In genomic region chr12:124517260-124518050, GRCh38 we compare ENCODE assay signal across 8 cellular contexts. TPM values are rescaled to one million over a fixed set of nuclear protein-coding genes. Genes with fewer than 3 reads are reported as not detected.
DNase-seq lines count a peak whose midpoint lies in the region; ATAC-seq, FAIRE-seq and TF ChIP-seq lines count a peak whose summit lies in the region.

No MANE protein-coding gene starts in this region.

- 92% methylated on average over 22 of the region's 47 CpGs; no CpG with 5 or more reads in 1 of the 2 experiments for WGBS in H1 (ENCODE audit: extremely low coverage in 1 of 2, insufficient coverage in 1 of 2, insufficient read length in 1 of 2, insufficient replicate concordance in 2 of 2, low coverage in 1 of 2, low lambda C conversion rate in 2 of 2, missing lambda C conversion rate in 1 of 2), 2 experiments
- 3 to 4% methylated on average over 42 to 47 of the region's 47 CpGs for WGBS in aorta, 2 donors

- H3K79me2 ChIP-seq in H1 (ENCODE audit: control insufficient read depth in 1 of 2, insufficient read depth in 2 of 2, low read length in 2 of 2) = peaks cover 11 to 94% of the 10 kb centered on the region in 2 experiments

- no peak overlapping the region for H2AFZ ChIP-seq in H1 (ENCODE audit: low read length)

- intact Hi-C loops in mucosa of descending colon (cut with DNase I, micrococcal nuclease) (no loop called here), aorta (cut with DNase I) (loop anchor here (2.0 to 10.0 kb wide), 4 partner anchors 60 to 250 kb away; no protein-coding TSS in a partner anchor)

- no peak overlapping the region for H4K91ac ChIP-seq in H1 (replicated peaks; ENCODE audit: insufficient read length, low read length)

- TF ChIP-seq CTCF in H1 (IDR thresholded peaks at IDR 0.05; ENCODE audit: control extremely low read depth in 1 of 3, insufficient read depth in 1 of 3, low read depth in 1 of 3, low read length in 3 of 3) = no peak
- TF ChIP-seq CTCF in mucosa of descending colon (IDR thresholded peaks at IDR 0.05) = no peak

- CTCF ChIA-PET in H1 (lab: Charles Lee; ENCODE audit: partially characterized antibody) = interaction anchor here (0.6 to 3.1 kb wide), 7 partner anchors 8 to 371 kb away, joined by 3 to 10 read pairs (median 4); no protein-coding TSS in a partner anchor

- H2BK5ac ChIP-seq in H1 (ENCODE audit: low read depth, low read length) = 0 out of 2 replicates have a peak overlapping the region, but pooled peaks have one; percentile 44

- DNase-seq in DMS153 (lab: John Stamatoyannopoulos, UW) (peak; percentile 82), NCI-H510A treated with DMSO at 0.1 percent for 48 hours (lab: John Stamatoyannopoulos, UW) (peak; percentile 92), H1 (ENCODE audit: low read depth in 1 of 2, low spot score in 2 of 2) (no peak), mucosa of descending colon (peak; percentile 70 to 76 (median 71)), aorta (peak; percentile 87 to 93), dedifferentiated amniotic fluid mesenchymal stem cell (ENCODE audit: extremely low spot score) (no peak), amniotic stem cell (lab: John Stamatoyannopoulos, UW) (no peak), SIG-M5 (lab: John Stamatoyannopoulos, UW) (no peak)

- POLR2A ChIA-PET in H1 (lab: Charles Lee; ENCODE audit: partially characterized antibody) = interaction anchor here (0.6 kb wide), 1 partner anchor 22 kb away, joined by 3 read pairs; no protein-coding TSS in a partner anchor

- H2BK15ac ChIP-seq in H1 (ENCODE audit: low read length) = no peak overlapping the region

- no peak for TF ChIP-seq RAD21 in H1 (IDR thresholded peaks at IDR 0.05 in 1 of 2, conservative IDR thresholded peaks at IDR 0.05 in 1 of 2; ENCODE audit: low read depth in 2 of 2, low read length in 2 of 2)

- H3K56ac ChIP-seq in H1 (replicated peaks; ENCODE audit: insufficient read length, low read depth, low read length) = no peak overlapping the region

- no peaks in the 10 kb centered on the region for H3K27me3 ChIP-seq in H1 (replicated peaks in 1 of 4; ENCODE audit: control insufficient read depth in 3 of 4, extremely low read depth in 1 of 4, insufficient read depth in 3 of 4, low read length in 3 of 4)
- no peaks in the 10 kb centered on the region for H3K27me3 ChIP-seq in aorta (ENCODE audit: control insufficient read depth in 1 of 2, insufficient read depth in 2 of 2, low read length in 1 of 2)

- peaks cover 6% of the 10 kb centered on the region; the same call in 1 of the 2 replicates for H3K23me2 ChIP-seq in H1 (ENCODE audit: low read depth, low read length)

- peak overlapping the region; percentile 10; the same call in 1 of the 2 replicates for H2AK5ac ChIP-seq in H1 (ENCODE audit: low read depth, low read length)

- H3K27ac ChIP-seq in H1 (ENCODE audit: low read depth, low read length) = peak overlapping the region; percentile 54; the same call in 1 of the 2 replicates
- peak overlapping the region; percentile 74 to 98 for H3K27ac ChIP-seq in aorta (ENCODE audit: low read depth in 1 of 2, low read length in 2 of 2)

- H3K4me2 ChIP-seq in H1 (ENCODE audit: insufficient read depth in 1 of 2, low read depth in 2 of 2, low read length in 2 of 2) = no peak overlapping the region

- H2BK120ac ChIP-seq in H1 (replicated peaks; ENCODE audit: low read depth, low read length) = no peak overlapping the region

- H3K23ac ChIP-seq in H1 (ENCODE audit: insufficient read length) = no peak overlapping the region

- no peak overlapping the region; the same call in 1 of the 2 replicates for H4K8ac ChIP-seq in H1 (ENCODE audit: extremely low read depth, insufficient read depth, low read length)

- H3K4me3 ChIP-seq in H1 (ENCODE audit: extremely low read depth in 1 of 4, insufficient read depth in 2 of 4, low read depth in 3 of 4, low read length in 4 of 4) (no peak overlapping the region), mucosa of descending colon (no peak overlapping the region), aorta (ENCODE audit: low read length in 2 of 2) (peak overlapping the region in 1 of 2 donors; percentile 13)

- no peak overlapping the region for H2BK12ac ChIP-seq in H1 (ENCODE audit: low read depth, low read length)

- no peak overlapping the region for H2BK20ac ChIP-seq in H1 (ENCODE audit: low read length)

- no peak for TF ChIP-seq EP300 in H1 (IDR thresholded peaks at IDR 0.05; ENCODE audit: borderline replicate concordance in 1 of 2, low read depth in 2 of 2, low read length in 2 of 2)

- no peaks in the 10 kb centered on the region for H3K9me3 ChIP-seq in H1 (ENCODE audit: insufficient read depth in 2 of 2, low read depth in 1 of 2, low read length in 1 of 2)
- no peaks in the 10 kb centered on the region for H3K9me3 ChIP-seq in mucosa of descending colon
- H3K9me3 ChIP-seq in aorta (ENCODE audit: control insufficient read depth, low read length) = no peaks in the 10 kb centered on the region

- H3K4me1 ChIP-seq in H1 (replicated peaks in 1 of 4; ENCODE audit: control insufficient read depth in 3 of 4, insufficient read depth in 4 of 4, low read length in 3 of 4) (peaks cover 14 to 37% (median 30%) of the 10 kb centered on the region in 4 experiments), mucosa of descending colon (ENCODE audit: low read depth) (peaks cover 47% of the 10 kb centered on the region), aorta (ENCODE audit: control insufficient read depth in 1 of 2, insufficient read depth in 2 of 2, low read length in 2 of 2) (no peaks in the 10 kb centered on the region)

- H3K18ac ChIP-seq in H1 (ENCODE audit: extremely low read depth, low read length) = no peak overlapping the region; the same call in 1 of the 2 replicates

- no peak overlapping the region for H3K14ac ChIP-seq in H1 (ENCODE audit: insufficient read length)

- H4K20me1 ChIP-seq in H1 (replicated peaks in 1 of 2; ENCODE audit: control insufficient read depth in 1 of 2, insufficient read depth in 2 of 2, low read length in 2 of 2) = peaks cover 28 to 32% of the 10 kb centered on the region in 2 experiments

- no peak for FAIRE-seq in H1 (lab: Jason Lieb, UNC)

- no peak for TF ChIP-seq POLR2A in H1 (IDR thresholded peaks at IDR 0.05; ENCODE audit: control extremely low read depth in 1 of 2, low read depth in 2 of 2, low read length in 2 of 2)

- peak; percentile 3 for ATAC-seq in mucosa of descending colon
- peak; percentile 36 for ATAC-seq in aorta (ENCODE audit: low FRiP score)

- H3K4ac ChIP-seq in H1 (replicated peaks; ENCODE audit: insufficient read length, low read depth, low read length) = no peak overlapping the region

- no peak overlapping the region for H3K9ac ChIP-seq in H1 (replicated peaks in 1 of 4; ENCODE audit: extremely low read depth in 1 of 4, low read depth in 3 of 4, low read length in 3 of 4)

- peaks cover 24% of the 10 kb centered on the region for H3K79me1 ChIP-seq in H1 (ENCODE audit: low read depth, low read length)

- H4K5ac ChIP-seq in H1 (ENCODE audit: insufficient read length, low read depth, low read length) = no peak overlapping the region

- H3K36me3 ChIP-seq in H1 (ENCODE audit: control insufficient read depth in 2 of 4, insufficient read depth in 4 of 4, low read length in 3 of 4) (peaks cover 0 to 9% (median 0%) of the 10 kb centered on the region in 4 experiments; a peak in 2 of 8 replicates), mucosa of descending colon (ENCODE audit: low read depth) (no peaks in the 10 kb centered on the region), aorta (ENCODE audit: control insufficient read depth in 1 of 2, insufficient read depth in 2 of 2, low read length in 1 of 2) (no peaks in the 10 kb centered on the region)

TF ChIP-seq in H1, 55 proteins besides CTCF, POLR2A, EP300 and RAD21 (continues in another document):
- no peak for TF ChIP-seq SAP30 (IDR thresholded peaks at IDR 0.05; ENCODE audit: insufficient read depth, insufficient replicate concordance, low read length)
- no peak for TF ChIP-seq CHD2 (IDR thresholded peaks at IDR 0.05; ENCODE audit: low read length)
- no peak for TF ChIP-seq ZNF274 (IDR thresholded peaks at IDR 0.05; ENCODE audit: borderline replicate concordance, extremely low read depth, low read length)
- no peak for TF ChIP-seq POLR2AphosphoS5 (IDR thresholded peaks at IDR 0.05; ENCODE audit: low read depth, low read length)
- TF ChIP-seq SIN3A (conservative IDR thresholded peaks at IDR 0.05 in 1 of 2, IDR thresholded peaks at IDR 0.05 in 1 of 2; ENCODE audit: low read depth in 1 of 2, low read length in 2 of 2) = no peak
- TF ChIP-seq SP2 (IDR thresholded peaks at IDR 0.05; ENCODE audit: low read length) = no peak
- no peak for TF ChIP-seq CTBP2 (IDR thresholded peaks at IDR 0.05; ENCODE audit: borderline replicate concordance, insufficient read depth, insufficient read length, low read length)
- TF ChIP-seq PHF8 (conservative IDR thresholded peaks at IDR 0.05; ENCODE audit: low read depth, low read length) = no peak
- no peak for TF ChIP-seq BCL11A (IDR thresholded peaks at IDR 0.05; ENCODE audit: low read depth in 2 of 2, low read length in 2 of 2)
- TF ChIP-seq SRF (IDR thresholded peaks at IDR 0.05; ENCODE audit: low read depth, low read length) = no peak
- TF ChIP-seq ATF2 (IDR thresholded peaks at IDR 0.05; ENCODE audit: low read length) = no peak
- no peak for TF ChIP-seq EZH2 (IDR thresholded peaks at IDR 0.05; ENCODE audit: low read depth, low read length, severe bottlenecking)
- no peak for TF ChIP-seq TCF12 (IDR thresholded peaks at IDR 0.05; ENCODE audit: low read depth, low read length)

RNA-seq across cellular contexts. Expression of gene NCOR2, which starts 50.0 kb away (rescaled TPM):
- 275 TPM in 2 replicates for total RNA-seq in H1 (2021; fragmentation: NEBNext Ultra II Directional; extraction: Animal tissue kit (Norgen Biotek cat#: 25700))
- polyA plus RNA-seq in H1 (2011; rRNA removed) (14.8 and 25.3 TPM in 2 replicates), aorta (10 to 100 TPM; 39.1 to 48.2 TPM)
- 13.5 TPM for polyA plus RNA-seq in H1 (2011; cell fraction: cytosol; rRNA removed)
- polyA plus RNA-seq in H1 (2011; cell fraction: nucleus; rRNA removed) = 54.3 TPM
- polyA plus RNA-seq in H1 (2012, experiment 1 of 2) = 125 to 153 TPM (median 138 TPM) in 4 replicates
- polyA plus RNA-seq in H1 (2012, experiment 2 of 2) = 70.3 TPM
- polyA plus RNA-seq in H1 (2013, experiment 1 of 2) = 103 TPM
- polyA plus RNA-seq in H1 (2013, experiment 2 of 2) = 111 TPM
- 28.8 and 30.2 TPM in 2 replicates for polyA minus RNA-seq in H1 (2011; rRNA and poly(A)+ RNA removed)
- polyA minus RNA-seq in H1 (2011; cell fraction: cytosol; rRNA and poly(A)+ RNA removed) = 93.4 TPM
- 81.3 TPM for polyA minus RNA-seq in H1 (2011; cell fraction: nucleus; rRNA and poly(A)+ RNA removed)
- total RNA-seq in mucosa of descending colon (100 to 1,000 TPM; 159 to 269 (median 161) TPM), aorta (100 to 1,000 TPM; 201 to 248 TPM)

Comparison
In these comparisons a context has a peak if more than half of its experiments do, and no peak if none do; other contexts are left out.
1. DNase-seq: peak in DMS153 (single experiment), NCI-H510A treated with DMSO at 0.1 percent for 48 hours (single experiment), mucosa of descending colon (3 of 3) and aorta (2 of 2); none in H1 (0 of 2), dedifferentiated amniotic fluid mesenchymal stem cell (single experiment), amniotic stem cell (single experiment) and SIG-M5 (single experiment).
2. intact Hi-C loops: an anchor here in aorta (2.0 to 10.0 kb wide); none called in mucosa of descending colon.